29 cellular contexts compared by ENCODE assay signal in the genomic region with DNA sequence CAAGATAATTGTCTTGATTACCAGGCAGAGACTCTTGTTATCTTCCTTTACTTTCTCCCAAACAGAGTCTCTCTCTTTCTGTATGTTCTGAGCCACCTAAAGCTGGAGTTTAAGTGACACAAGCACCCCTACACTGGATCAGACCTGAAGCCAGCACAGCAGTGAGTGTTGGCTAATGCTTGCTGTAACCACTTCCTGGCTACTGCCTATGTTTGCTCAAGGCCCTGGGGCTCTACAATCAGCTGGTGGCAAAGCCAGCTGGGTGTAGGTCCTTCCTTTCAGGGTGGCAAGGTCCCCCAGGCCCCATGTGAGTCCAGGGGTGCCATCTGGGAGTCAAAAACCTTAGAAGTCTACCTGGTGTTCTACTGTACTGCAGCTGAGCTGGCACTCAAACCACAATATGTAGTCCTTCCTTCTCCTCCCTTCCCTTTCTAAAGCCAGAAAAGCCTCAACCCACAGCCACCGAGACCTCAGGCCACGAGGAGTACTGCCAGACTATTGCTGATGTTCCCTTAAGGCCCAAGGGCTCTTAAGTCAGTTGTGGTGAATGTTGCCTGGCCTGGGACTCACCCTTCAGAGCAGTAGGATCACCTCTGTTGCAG.
"Had no signal": no experiment of that assay in that cellular context is flagged by ENCODE, and none has a peak within 500 bp of the region (broad histone marks: within the 10 kb centered on the region; RNA-seq: fewer than 3 reads in every experiment).

No MANE protein-coding gene starts in this region.

- H3K36me3 ChIP-seq: adrenal gland, MG63 had no signal

- FAIRE-seq: colon, TTC549 had no signal

- H3K27ac ChIP-seq: adrenal gland, SK-N-MC, VCaP had no signal

- H3K9me3 ChIP-seq: MG63 had no signal

- H3K4me3 ChIP-seq: adrenal gland, MG63, SK-N-MC had no signal

- H3K4me1 ChIP-seq: adrenal gland had no signal

- ATAC-seq: activated T-cell treated with anti-CD3 and anti-CD28 coated beads, Interleukin-2, amount 50 U/mL, for 72 hours; Panc1; Right ventricle myocardium inferior; T-cell had no signal

- DNase-seq: activated CD4-positive, alpha-beta memory T cell treated with anti-CD3 and anti-CD28 coated beads for 36 hours; activated CD4-positive, alpha-beta T cell treated with anti-CD3 and anti-CD28 coated beads, Interleukin-2, amount 10 ng/mL, durations not matched to agents 7 days and 5 days; activated CD4-positive, CD25-positive, alpha-beta regulatory T cell; activated CD8-positive, alpha-beta memory T cell treated with anti-CD3 and anti-CD28 coated beads for 24 hours; activated naive CD4-positive, alpha-beta T cell treated with anti-CD3 and anti-CD28 coated beads, Interleukin-2, amount 50 U/mL, for 16 hours; activated naive CD8-positive, alpha-beta T cell treated with anti-CD3 and anti-CD28 coated beads, Interleukin-2, amount 10 ng/mL, durations not matched to agents 7 days and 5 days; activated T-cell treated with anti-CD3 and anti-CD28 coated beads, Interleukin-2, amount 50 U/mL, for 72 hours; adrenal gland; anterior cingulate cortex; cerebellar nuclear complex; KG1; MG63; NCI-H1105; NCI-H1436 treated with DMSO at 0.1 percent for 48 hours; NCI-H187; NCI-H2081; NCI-H446; NCI-H524; OCI-M1; RPMI8226; T-cell; T-helper 2 cell; T1000 had no signal

- H3K27me3 ChIP-seq: adrenal gland, MG63 had no signal
